ENCODE assay signal across 6 cellular contexts in genomic region chr14:24243336-24243836, GRCh38. TPM values are rescaled to one million over a fixed set of nuclear protein-coding genes. Genes with fewer than 3 reads are reported as not detected.
DNase-seq lines count a peak whose midpoint lies in the region; ATAC-seq, FAIRE-seq and TF ChIP-seq lines count a peak whose summit lies in the region.

No MANE protein-coding gene starts in this region.

- FAIRE-seq in small intestine (lab: Jason Lieb, UNC), result no peak

- peaks cover 6 to 12% of the 10 kb centered on the region in 2 donors for H3K36me3 ChIP-seq in small intestine (ENCODE audit: control insufficient read depth in 2 of 2, insufficient read depth in 2 of 2, low read length in 2 of 2)

- no peaks in the 10 kb centered on the region for H3K9me3 ChIP-seq in small intestine (ENCODE audit: control insufficient read depth, low read depth)

- H3K4me1 ChIP-seq in small intestine (ENCODE audit: control insufficient read depth in 2 of 2, insufficient read depth in 1 of 2, low read depth in 1 of 2, low read length in 1 of 2), result peaks cover 0 to 12% of the 10 kb centered on the region in 2 donors

- H3K4me3 ChIP-seq in epithelial cell of proximal tubule (ENCODE audit: low read depth, low read length), result peak overlapping the region; percentile 83
- H3K4me3 ChIP-seq in small intestine (ENCODE audit: low read depth in 1 of 2, low read length in 2 of 2), result peak overlapping the region in 1 of 2 donors; percentile 64

- no peak for ATAC-seq in HG03521 (IDR thresholded peaks at IDR 0.05; ENCODE audit: unreplicated experiment)

- DNase-seq in COR-L47 (lab: John Stamatoyannopoulos, UW) (peak; percentile 12), NCI-H774 (lab: John Stamatoyannopoulos, UW) (peak; percentile 7), epithelial cell of proximal tubule (ENCODE audit: low read depth) (no peak), small intestine (peak; percentile 47)
- no peak for DNase-seq in effector CD8-positive, alpha-beta T cell (lab: John Stamatoyannopoulos, UW)

- 12 to 38% (median 32%) methylated on average over 10 of the region's 10 CpGs for WGBS in small intestine, 3 donors

- H3K27ac ChIP-seq in small intestine (ENCODE audit: low read depth in 1 of 2, low read length in 1 of 2), result peak overlapping the region; percentile 99

- no peaks in the 10 kb centered on the region for H3K27me3 ChIP-seq in small intestine (ENCODE audit: control insufficient read depth in 2 of 2, insufficient read depth in 2 of 2, low read length in 2 of 2)

- no peak for TF ChIP-seq CTCF in epithelial cell of proximal tubule (conservative IDR thresholded peaks at IDR 0.05; ENCODE audit: low read depth, low read length)

RNA-seq across cellular contexts. Expression of gene TINF2, which starts 1.0 kb away (rescaled TPM):
- 43.2 and 53.2 TPM in 2 replicates for total RNA-seq in epithelial cell of proximal tubule
- polyA plus RNA-seq in small intestine, result 10 to 100 TPM; 33.5 to 42.4 (median 38.0) TPM

RNA-seq across cellular contexts. Expression of gene GMPR2, which starts 10.7 kb away (rescaled TPM):
- total RNA-seq in epithelial cell of proximal tubule, result 64.2 and 136 TPM in 2 replicates
- 10 to 100 TPM; 57.4 to 81.0 (median 71.1) TPM for polyA plus RNA-seq in small intestine

RNA-seq across cellular contexts. Expression of gene NEDD8, which starts 11.2 kb away (rescaled TPM):
- total RNA-seq in epithelial cell of proximal tubule, result 219 and 220 TPM in 2 replicates
- polyA plus RNA-seq in small intestine, result 100 to 1,000 TPM; 182 to 225 (median 217) TPM

RNA-seq across cellular contexts. Expression of gene TGM1, which starts 19.6 kb away (rescaled TPM):
- total RNA-seq in epithelial cell of proximal tubule, result 0.63 and 0.94 TPM in 2 replicates
- 1 to 10 TPM; 1.5 to 3.4 (median 1.6) TPM for polyA plus RNA-seq in small intestine

RNA-seq across cellular contexts. Expression of gene MDP1, which starts 27.5 kb away (rescaled TPM):
- 15.6 and 26.1 TPM in 2 replicates for total RNA-seq in epithelial cell of proximal tubule
- 10 to 100 TPM; 18.8 to 31.1 (median 23.2) TPM for polyA plus RNA-seq in small intestine

Comparison
In these comparisons a context has a peak if more than half of its experiments do, and no peak if none do; other contexts are left out.
1. DNase-seq: peak in COR-L47 (single experiment), NCI-H774 (single experiment) and small intestine (single experiment); none in epithelial cell of proximal tubule (single experiment) and effector CD8-positive, alpha-beta T cell (single experiment).